In the genomic region with DNA sequence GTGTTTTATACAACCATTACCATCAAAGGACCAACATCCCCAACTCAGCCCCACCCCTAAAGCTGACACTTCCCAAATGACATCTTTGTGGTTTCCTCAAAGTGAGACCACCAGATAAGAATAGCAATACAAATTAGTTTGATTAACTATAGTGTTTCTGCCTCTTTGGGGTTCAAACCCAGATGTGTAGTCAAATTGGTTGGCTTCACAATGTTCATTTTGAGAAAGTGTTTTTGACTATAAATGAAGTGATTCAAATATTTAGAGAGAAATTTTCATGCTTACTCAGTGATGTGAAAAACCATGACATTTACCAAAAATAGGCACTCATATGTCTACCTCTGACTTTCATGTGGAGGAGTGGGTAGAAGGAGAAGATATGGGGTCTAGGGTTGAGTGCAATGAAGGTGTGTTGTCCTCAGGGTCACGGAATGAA, we compare ENCODE assay signal across 15 cellular contexts.
A peak's percentile ranks its signal among the peaks of the same experiment; 100 is the strongest.
DNase-seq lines count a peak whose midpoint lies in the region; ATAC-seq, FAIRE-seq and TF ChIP-seq lines count a peak whose summit lies in the region.
"Had no signal": no experiment of that assay in that cellular context is flagged by ENCODE, and none has a peak within 500 bp of the region (broad histone marks: within the 10 kb centered on the region; RNA-seq: fewer than 3 reads in every experiment).

No MANE protein-coding gene starts in this region.

- H3K4me3 Mint-ChIP-seq in activated naive CD4-positive, alpha-beta T cell treated with anti-CD3 and anti-CD28 coated beads for 36 hours, result no peak overlapping the region
- H3K4me3 Mint-ChIP-seq in activated naive CD4-positive, alpha-beta T cell treated with anti-CD3 and anti-CD28 coated beads, Interleukin-2, amount 10 ng/mL, durations not matched to agents 7 days and 5 days, result no peak overlapping the region
- H3K4me3 Mint-ChIP-seq in stimulated activated memory B cell treated with anti-CD40 and anti-IgM and Interleukin-4, amounts not matched to agents 10 μg/mL and 1 μg/mL and 100 μg/mL, for 72 hours, result no peak overlapping the region
- H3K4me3 Mint-ChIP-seq: WTC11 had no signal

- no peaks in the 10 kb centered on the region for H3K36me3 Mint-ChIP-seq in activated naive CD4-positive, alpha-beta T cell treated with anti-CD3 and anti-CD28 coated beads for 36 hours (ENCODE audit: low read depth)
- H3K36me3 Mint-ChIP-seq in activated naive CD4-positive, alpha-beta T cell treated with anti-CD3 and anti-CD28 coated beads, Interleukin-2, amount 10 ng/mL, durations not matched to agents 7 days and 5 days, result no peaks in the 10 kb centered on the region
- no peaks in the 10 kb centered on the region for H3K36me3 Mint-ChIP-seq in stimulated activated memory B cell treated with anti-CD40 and anti-IgM and Interleukin-4, amounts not matched to agents 10 μg/mL and 1 μg/mL and 100 μg/mL, for 72 hours
- H3K36me3 Mint-ChIP-seq: WTC11 had no signal

- TF ChIP-seq CTCF in HepG2 (CRISPR knock-in tag; IDR thresholded peaks at IDR 0.05), result no peak

- no peak overlapping the region for H3K9ac ChIP-seq in HepG2 (ENCODE audit: insufficient read depth, low read depth, low read length)
- H3K9ac ChIP-seq: SK-N-SH had no signal

- H3K9me3 Mint-ChIP-seq in activated naive CD4-positive, alpha-beta T cell treated with anti-CD3 and anti-CD28 coated beads for 36 hours, result no peaks in the 10 kb centered on the region
- no peaks in the 10 kb centered on the region for H3K9me3 Mint-ChIP-seq in activated naive CD4-positive, alpha-beta T cell treated with anti-CD3 and anti-CD28 coated beads, Interleukin-2, amount 10 ng/mL, durations not matched to agents 7 days and 5 days
- H3K9me3 Mint-ChIP-seq in stimulated activated memory B cell treated with anti-CD40 and anti-IgM and Interleukin-4, amounts not matched to agents 10 μg/mL and 1 μg/mL and 100 μg/mL, for 72 hours, result no peaks in the 10 kb centered on the region
- H3K9me3 Mint-ChIP-seq: WTC11 had no signal

- no peak for DNase-seq in activated naive CD4-positive, alpha-beta T cell treated with anti-CD3 and anti-CD28 coated beads for 36 hours
- no peak for DNase-seq in activated naive CD4-positive, alpha-beta T cell treated with anti-CD3 and anti-CD28 coated beads, Interleukin-2, amount 10 ng/mL, durations not matched to agents 7 days and 5 days
- DNase-seq in HepG2 (ENCODE audit: low spot score), result no peak
- DNase-seq in NCI-H2081 treated with DMSO at 0.1 percent for 48 hours (lab: John Stamatoyannopoulos, UW), result no peak
- DNase-seq in nucleus accumbens (lab: John Stamatoyannopoulos, UW), result no peak
- DNase-seq: activated effector memory CD4-positive, alpha-beta T cell treated with Interleukin-2 at 50 U/mL for 16 hours; brain microvascular endothelial cell; DMS 273 treated with DMSO at 0.1 percent for 48 hours; SK-N-SH had no signal

- no peak for TF ChIP-seq POLR2A in HepG2 (IDR thresholded peaks at IDR 0.05; ENCODE audit: insufficient read depth in 1 of 2, low read depth in 2 of 2, low read length in 2 of 2)

- peaks cover 19% of the 10 kb centered on the region for H3K4me1 Mint-ChIP-seq in activated naive CD4-positive, alpha-beta T cell treated with anti-CD3 and anti-CD28 coated beads for 36 hours (ENCODE audit: low read depth)
- no peaks in the 10 kb centered on the region for H3K4me1 Mint-ChIP-seq in activated naive CD4-positive, alpha-beta T cell treated with anti-CD3 and anti-CD28 coated beads, Interleukin-2, amount 10 ng/mL, durations not matched to agents 7 days and 5 days
- peaks cover 37% of the 10 kb centered on the region for H3K4me1 Mint-ChIP-seq in stimulated activated memory B cell treated with anti-CD40 and anti-IgM and Interleukin-4, amounts not matched to agents 10 μg/mL and 1 μg/mL and 100 μg/mL, for 72 hours
- H3K4me1 Mint-ChIP-seq: WTC11 had no signal

- no peaks in the 10 kb centered on the region for H3K79me2 ChIP-seq in HepG2 (ENCODE audit: insufficient read depth, low read length)

- intact Hi-C loops in activated naive CD4-positive, alpha-beta T cell treated with anti-CD3 and anti-CD28 coated beads for 36 hours (cut with micrococcal nuclease), result loop anchor here (1.0 kb wide), 5 partner anchors 11 to 129 kb away; no protein-coding TSS in a partner anchor
- intact Hi-C loops in HepG2 (cut with micrococcal nuclease; ENCODE audit: unreplicated experiment), result loop anchor here (10.0 kb wide), 1 partner anchor 644 kb away; no protein-coding TSS in a partner anchor

- FAIRE-seq in HepG2 (lab: Jason Lieb, UNC), result no peak

- no TSS peak for BruUV-seq in HepG2 (replicated peaks; lab: Mats Ljungman, UMichigan)

- no peak overlapping the region for H3K27ac ChIP-seq in HepG2 (ENCODE audit: extremely low read length, insufficient read depth, low read length)
- H3K27ac ChIP-seq: brain microvascular endothelial cell, gastroesophageal sphincter, prostate gland had no signal

- ATAC-seq in GM21529 (IDR thresholded peaks at IDR 0.05; ENCODE audit: unreplicated experiment) (peak; percentile 60), HG03159 (IDR thresholded peaks at IDR 0.05; ENCODE audit: unreplicated experiment) (peak; percentile 31), HepG2 (no peak)
- ATAC-seq in stimulated activated memory B cell treated with anti-CD40 and anti-IgM and Interleukin-4, amounts not matched to agents 10 μg/mL and 1 μg/mL and 100 μg/mL, for 72 hours, result peak; percentile 82
- ATAC-seq: gastroesophageal sphincter, WTC11 had no signal

- TF ChIP-seq RAD21 in HepG2 (CRISPR knock-in tag; IDR thresholded peaks at IDR 0.05), result no peak

- no peak for TF ChIP-seq EP300 in HepG2 (IDR thresholded peaks at IDR 0.05; ENCODE audit: low read depth in 2 of 2, low read length in 2 of 2)
- TF ChIP-seq EP300 in HepG2 (CRISPR knock-in tag; IDR thresholded peaks at IDR 0.05; ENCODE audit: borderline replicate concordance), result no peak

- 80% methylated on average over 1 of the region's 1 CpG for WGBS in HepG2 (ENCODE audit: low lambda C conversion rate)

- no peaks in the 10 kb centered on the region for H3K4me1 ChIP-seq in HepG2 (ENCODE audit: insufficient read depth, low read length)
- H3K4me1 ChIP-seq: gastroesophageal sphincter, prostate gland had no signal

- H3K27me3 ChIP-seq in HepG2 (ENCODE audit: control insufficient read depth in 1 of 2, insufficient read depth in 2 of 2, low read length in 2 of 2), result no peaks in the 10 kb centered on the region
- H3K27me3 ChIP-seq: brain microvascular endothelial cell, gastroesophageal sphincter had no signal

- H4K20me1 ChIP-seq in HepG2 (ENCODE audit: insufficient read depth, low read length), result no peaks in the 10 kb centered on the region

- CTCF ChIA-PET in activated naive CD4-positive, alpha-beta T cell treated with anti-CD3 and anti-CD28 coated beads for 36 hours (lab: Charles Lee), result interaction anchor here (0.8 kb wide), 1 partner anchor 35 kb away, joined by 4 read pairs; no protein-coding TSS in a partner anchor
- CTCF ChIA-PET in activated naive CD4-positive, alpha-beta T cell treated with anti-CD3 and anti-CD28 coated beads, Interleukin-2, amount 10 ng/mL, durations not matched to agents 7 days and 5 days (lab: Charles Lee), result no interaction called here
- CTCF ChIA-PET in HepG2 (lab: Yijun Ruan, JAX; ENCODE audit: low intra/inter-chr PET ratio, low total read pairs), result no interaction called here

- H3K4me3 ChIP-seq in HepG2 (replicated peaks in 1 of 3; ENCODE audit: insufficient read depth in 1 of 3, low read depth in 2 of 3, low read length in 3 of 3), result no peak overlapping the region
- H3K4me3 ChIP-seq: gastroesophageal sphincter, prostate gland had no signal

- no peak overlapping the region for H2AFZ ChIP-seq in HepG2 (ENCODE audit: low read length)

- peak overlapping the region; percentile 68 for H3K27ac Mint-ChIP-seq in activated naive CD4-positive, alpha-beta T cell treated with anti-CD3 and anti-CD28 coated beads for 36 hours
- H3K27ac Mint-ChIP-seq in activated naive CD4-positive, alpha-beta T cell treated with anti-CD3 and anti-CD28 coated beads, Interleukin-2, amount 10 ng/mL, durations not matched to agents 7 days and 5 days, result no peak overlapping the region
- no peak overlapping the region for H3K27ac Mint-ChIP-seq in stimulated activated memory B cell treated with anti-CD40 and anti-IgM and Interleukin-4, amounts not matched to agents 10 μg/mL and 1 μg/mL and 100 μg/mL, for 72 hours
- H3K27ac Mint-ChIP-seq: WTC11 had no signal

- H3K9me3 ChIP-seq in HepG2 (ENCODE audit: low read length), result no peaks in the 10 kb centered on the region
- H3K9me3 ChIP-seq: gastroesophageal sphincter, prostate gland, SK-N-SH had no signal

- POLR2A ChIA-PET in HepG2 (lab: Yijun Ruan, JAX), result no interaction called here

- H3K27me3 Mint-ChIP-seq in activated naive CD4-positive, alpha-beta T cell treated with anti-CD3 and anti-CD28 coated beads for 36 hours (ENCODE audit: low read depth), result peaks cover 9% of the 10 kb centered on the region
- no peaks in the 10 kb centered on the region for H3K27me3 Mint-ChIP-seq in activated naive CD4-positive, alpha-beta T cell treated with anti-CD3 and anti-CD28 coated beads, Interleukin-2, amount 10 ng/mL, durations not matched to agents 7 days and 5 days
- no peaks in the 10 kb centered on the region for H3K27me3 Mint-ChIP-seq in stimulated activated memory B cell treated with anti-CD40 and anti-IgM and Interleukin-4, amounts not matched to agents 10 μg/mL and 1 μg/mL and 100 μg/mL, for 72 hours

- H3K4me2 ChIP-seq in HepG2 (ENCODE audit: low read depth, low read length), result no peak overlapping the region
- H3K4me2 ChIP-seq: SK-N-SH had no signal

- in situ Hi-C loops in HepG2 (cut with HindIII; ENCODE audit: extremely low pct_ligation_motif_present, low pct_unique_long_range_greater_than_20kb), result no loop called here

- no peaks in the 10 kb centered on the region for H3K36me3 ChIP-seq in HepG2 (replicated peaks in 1 of 2; ENCODE audit: control insufficient read depth in 1 of 2, insufficient read depth in 2 of 2, low read length in 2 of 2)
- H3K36me3 ChIP-seq: brain microvascular endothelial cell, gastroesophageal sphincter, prostate gland had no signal

TF ChIP-seq in HepG2, 621 proteins besides CTCF, POLR2A, EP300 and RAD21 (continues in another document):
- TF ChIP-seq, protein P1, sequence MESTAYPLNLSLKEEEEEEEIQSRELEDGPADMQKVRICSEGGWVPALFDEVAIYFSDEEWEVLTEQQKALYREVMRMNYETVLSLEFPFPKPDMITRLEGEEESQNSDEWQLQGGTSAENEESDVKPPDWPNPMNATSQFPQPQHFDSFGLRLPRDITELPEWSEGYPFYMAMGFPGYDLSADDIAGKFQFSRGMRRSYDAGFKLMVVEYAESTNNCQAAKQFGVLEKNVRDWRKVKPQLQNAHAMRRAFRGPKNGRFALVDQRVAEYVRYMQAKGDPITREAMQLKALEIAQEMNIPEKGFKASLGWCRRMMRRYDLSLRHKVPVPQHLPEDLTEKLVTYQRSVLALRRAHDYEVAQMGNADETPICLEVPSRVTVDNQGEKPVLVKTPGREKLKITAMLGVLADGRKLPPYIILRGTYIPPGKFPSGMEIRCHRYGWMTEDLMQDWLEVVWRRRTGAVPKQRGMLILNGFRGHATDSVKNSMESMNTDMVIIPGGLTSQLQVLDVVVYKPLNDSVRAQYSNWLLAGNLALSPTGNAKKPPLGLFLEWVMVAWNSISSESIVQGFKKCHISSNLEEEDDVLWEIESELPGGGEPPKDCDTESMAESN (CRISPR knock-in tag; conservative IDR thresholded peaks at IDR 0.05), result no peak
